Comparison of ENCODE assay signal across 7 cellular contexts in genomic region chr14:76810953-76811400, GRCh38. TPM values are rescaled to one million over a fixed set of nuclear protein-coding genes. Genes with fewer than 3 reads are reported as not detected.
DNase-seq lines count a peak whose midpoint lies in the region; ATAC-seq, FAIRE-seq and TF ChIP-seq lines count a peak whose summit lies in the region.

No MANE protein-coding gene starts in this region.

- H2AFZ ChIP-seq in mesenchymal stem cell (ENCODE audit: low read depth, low read length), result no peak overlapping the region

- in situ Hi-C loops in SK-MEL-5 (cut with HindIII; ENCODE audit: low pct_unique_long_range_greater_than_20kb, low sequenced_read_pairs), result no loop called here

- no peak overlapping the region for H4K91ac ChIP-seq in mesenchymal stem cell (ENCODE audit: low read length)

- H2BK120ac ChIP-seq in mesenchymal stem cell (ENCODE audit: low read depth, low read length), result no peak overlapping the region

- H3K4me1 ChIP-seq in mesenchymal stem cell (ENCODE audit: control insufficient read depth, insufficient read depth, low read depth, low read length), result no peaks in the 10 kb centered on the region

- H3K14ac ChIP-seq in mesenchymal stem cell (ENCODE audit: low read length in 2 of 2), result no peak overlapping the region

- peak overlapping the region; percentile 58 for H3K4me2 ChIP-seq in mesenchymal stem cell (ENCODE audit: low read length, poor library complexity, severe bottlenecking)

- no peak for TF ChIP-seq POLR2A in H54 (IDR thresholded peaks at IDR 0.05; ENCODE audit: low read depth, low read length)

- H3K79me1 ChIP-seq in mesenchymal stem cell (replicated peaks; ENCODE audit: low read length, poor library complexity, severe bottlenecking), result peaks cover 26% of the 10 kb centered on the region

- H2BK5ac ChIP-seq in mesenchymal stem cell (ENCODE audit: low read depth, low read length, poor library complexity, severe bottlenecking), result no peak overlapping the region

- no peak overlapping the region for H3K4ac ChIP-seq in mesenchymal stem cell (ENCODE audit: low read depth in 1 of 2, low read length in 2 of 2)

- no peaks in the 10 kb centered on the region for H3K9me3 ChIP-seq in mesenchymal stem cell (ENCODE audit: control insufficient read depth, low read length)

- H3K18ac ChIP-seq in mesenchymal stem cell (ENCODE audit: low read depth in 1 of 2, low read length in 2 of 2), result no peak overlapping the region

- no peak overlapping the region for H4K8ac ChIP-seq in mesenchymal stem cell (ENCODE audit: low read length)

- H3K4me3 ChIP-seq in mesenchymal stem cell (ENCODE audit: insufficient read depth in 1 of 2, low read depth in 1 of 2, low read length in 2 of 2), result peak overlapping the region in 1 of 2 experiments; percentile 90

- no peak overlapping the region for H2BK12ac ChIP-seq in mesenchymal stem cell (ENCODE audit: low read length in 2 of 2)

- WGBS in mesenchymal stem cell, result 27% methylated on average over 8 of the region's 9 CpGs

- peak; percentile 18 for DNase-seq in DMS114 treated with DMSO at 0.1 percent for 48 hours (lab: John Stamatoyannopoulos, UW; ENCODE audit: unreplicated experiment)
- DNase-seq in H54 (ENCODE audit: insufficient read length, low spot score), result no peak
- DNase-seq in SK-MEL-5 (ENCODE audit: low read depth, low spot score), result peak; percentile 52
- DNase-seq in dermis blood vessel endothelial cell, result peak; percentile 60
- peak; percentile 71 for DNase-seq in mesenchymal stem cell
- no peak for DNase-seq in NCI-H345 (lab: John Stamatoyannopoulos, UW)

- H3K27ac ChIP-seq in mesenchymal stem cell (ENCODE audit: low read length, poor library complexity, severe bottlenecking), result no peak overlapping the region

- H3K9ac ChIP-seq in mesenchymal stem cell (ENCODE audit: low read length), result peak overlapping the region; percentile 84

- no peak overlapping the region for H2AK5ac ChIP-seq in mesenchymal stem cell (ENCODE audit: low read length, severe bottlenecking)

- FAIRE-seq in H54 (lab: Jason Lieb, UNC), result peak; percentile 62

- no peaks in the 10 kb centered on the region for H3K27me3 ChIP-seq in mesenchymal stem cell (ENCODE audit: control insufficient read depth in 1 of 2, insufficient read depth in 1 of 2, low read length in 2 of 2)

- no peak overlapping the region for H2BK15ac ChIP-seq in mesenchymal stem cell (ENCODE audit: low read depth, poor library complexity, severe bottlenecking)

- H3K36me3 ChIP-seq in mesenchymal stem cell (ENCODE audit: control insufficient read depth in 1 of 2, insufficient read depth in 2 of 2, low read depth in 1 of 2, low read length in 2 of 2), result peaks cover 25 to 30% of the 10 kb centered on the region in 2 experiments

- no peak for ATAC-seq in GM18867 (IDR thresholded peaks at IDR 0.05; ENCODE audit: unreplicated experiment)

- no peak overlapping the region for H3K23ac ChIP-seq in mesenchymal stem cell (ENCODE audit: low read length in 2 of 2)

RNA-seq across cellular contexts. Expression of gene ANGEL1, which starts 1.7 kb away (rescaled TPM):
- 13.4 and 15.4 TPM in 2 replicates for total RNA-seq in SK-MEL-5 (2014; rRNA removed; shearing (Covaris generic))
- 18.8 and 23.8 TPM in 2 replicates for polyA plus RNA-seq in SK-MEL-5 (2015; cell fraction: cytosol; rRNA removed)
- polyA plus RNA-seq in SK-MEL-5 (2015; cell fraction: nucleus; rRNA removed), result 55.9 and 76.7 TPM in 2 replicates
- total RNA-seq in dermis blood vessel endothelial cell, result 9.4 and 10.4 TPM in 2 replicates
- polyA plus RNA-seq in mesenchymal stem cell (2013, experiment 1 of 2), result 6.7 TPM
- polyA plus RNA-seq in mesenchymal stem cell (2013, experiment 2 of 2), result 6.5 TPM

RNA-seq across cellular contexts. Expression of gene LRRC74A, which starts 15.2 kb away (rescaled TPM):
- total RNA-seq in SK-MEL-5 (2014; rRNA removed; shearing (Covaris generic)), result not detected in 2 replicates
- polyA plus RNA-seq in SK-MEL-5 (2015; cell fraction: cytosol; rRNA removed), result not detected in 2 replicates
- not detected in 2 replicates for polyA plus RNA-seq in SK-MEL-5 (2015; cell fraction: nucleus; rRNA removed)
- not detected in 2 replicates for total RNA-seq in dermis blood vessel endothelial cell
- polyA plus RNA-seq in mesenchymal stem cell (2013, experiment 1 of 2), result not detected
- not detected for polyA plus RNA-seq in mesenchymal stem cell (2013, experiment 2 of 2)

RNA-seq across cellular contexts. Expression of gene VASH1, which starts 49.7 kb away (rescaled TPM):
- total RNA-seq in SK-MEL-5 (2014; rRNA removed; shearing (Covaris generic)), result 1.9 and 2.6 TPM in 2 replicates
- polyA plus RNA-seq in SK-MEL-5 (2015; cell fraction: cytosol; rRNA removed), result 4.2 and 5.6 TPM in 2 replicates
- polyA plus RNA-seq in SK-MEL-5 (2015; cell fraction: nucleus; rRNA removed), result 11.8 and 21.6 TPM in 2 replicates
- total RNA-seq in dermis blood vessel endothelial cell, result 97.0 and 97.9 TPM in 2 replicates
- polyA plus RNA-seq in mesenchymal stem cell (2013, experiment 1 of 2), result 22.2 TPM
- polyA plus RNA-seq in mesenchymal stem cell (2013, experiment 2 of 2), result 21.4 TPM

Comparison
In these comparisons a context has a peak if more than half of its experiments do, and no peak if none do; other contexts are left out.
1. DNase-seq: peak in DMS114 treated with DMSO at 0.1 percent for 48 hours (single experiment), SK-MEL-5 (single experiment), dermis blood vessel endothelial cell (single experiment) and mesenchymal stem cell (single experiment); none in H54 (single experiment) and NCI-H345 (single experiment).
2. RNA of gene VASH1, which starts 49.7 kb away (total RNA-seq): 97.0 to 97.9 TPM in dermis blood vessel endothelial cell; 1.9 to 2.6 TPM in SK-MEL-5; every median in the first group is over 10 times any median in the second.